ENCODE assay signal across 12 cellular contexts in the genomic region with DNA sequence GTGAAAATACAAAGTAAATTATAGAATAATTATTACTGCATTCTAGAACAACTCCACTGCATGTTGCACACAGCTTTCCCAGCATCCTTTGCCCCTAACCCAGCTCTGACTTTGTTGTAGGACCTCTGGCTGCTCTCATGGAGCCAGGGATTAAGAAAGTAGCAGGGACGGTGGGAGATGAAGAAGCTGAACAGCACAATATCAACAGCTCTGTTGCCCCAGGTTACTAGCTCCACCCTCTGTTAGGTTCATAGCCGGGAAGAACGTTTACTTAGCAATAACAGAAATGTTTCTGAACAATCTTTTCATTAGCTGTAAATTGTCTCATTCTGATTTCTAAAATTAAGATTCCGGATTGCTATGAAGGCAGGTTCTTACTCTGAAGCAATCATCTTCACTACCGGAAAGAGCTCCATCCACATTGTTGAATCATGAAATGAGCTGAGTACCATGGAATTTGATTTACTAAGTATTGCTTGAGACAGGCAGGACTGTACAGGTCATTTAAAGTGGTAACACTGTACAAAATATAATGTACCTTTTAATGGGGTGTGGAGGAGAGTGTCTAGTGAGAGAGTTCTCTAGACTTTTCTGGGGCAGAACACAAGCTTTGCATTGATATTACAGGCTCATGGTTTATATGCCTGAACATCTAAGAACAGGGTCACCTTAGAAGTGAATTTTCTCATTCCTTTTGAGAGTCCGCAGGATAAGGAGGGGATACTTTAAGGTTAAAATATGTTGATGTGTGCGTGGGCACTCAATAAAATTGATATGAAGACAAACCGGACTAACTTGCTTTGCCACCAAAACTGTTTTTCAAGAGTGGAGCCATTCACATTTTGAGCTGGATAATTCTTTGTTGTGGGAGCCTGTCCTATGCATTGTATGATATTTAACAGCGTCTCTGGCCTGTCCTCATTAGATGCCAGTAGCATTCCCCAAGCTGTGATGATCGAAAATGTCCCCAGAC. TPM values are rescaled to one million over a fixed set of nuclear protein-coding genes. Genes with fewer than 3 reads are reported as not detected.
A peak's percentile ranks its signal among the peaks of the same experiment; 100 is the strongest.
DNase-seq lines count a peak whose midpoint lies in the region; ATAC-seq, FAIRE-seq and TF ChIP-seq lines count a peak whose summit lies in the region.
"Had no signal": no experiment of that assay in that cellular context is flagged by ENCODE, and none has a peak within 500 bp of the region (broad histone marks: within the 10 kb centered on the region; RNA-seq: fewer than 3 reads in every experiment).

No MANE protein-coding gene starts in this region.

- no peak overlapping the region for H3K27ac Mint-ChIP-seq in nephron progenitor cell
- no peak overlapping the region for H3K27ac Mint-ChIP-seq in stimulated activated naive B cell treated with anti-CD40 and anti-IgM and Interleukin-4, amounts not matched to agents 10 μg/mL and 1 μg/mL and 100 μg/mL, for 72 hours
- H3K27ac Mint-ChIP-seq: natural killer cell had no signal

- peaks cover 10% of the 10 kb centered on the region for H3K9me3 Mint-ChIP-seq in nephron progenitor cell
- peaks cover 0 to 4% of the 10 kb centered on the region in 2 donors for H3K9me3 Mint-ChIP-seq in stimulated activated naive B cell treated with anti-CD40 and anti-IgM and Interleukin-4, amounts not matched to agents 10 μg/mL and 1 μg/mL and 100 μg/mL, for 72 hours
- H3K9me3 Mint-ChIP-seq: natural killer cell had no signal

- peak overlapping the region; percentile 57 for H2AFZ ChIP-seq in PC-3 (ENCODE audit: low read length)

- H3K9me3 ChIP-seq in PC-3 (ENCODE audit: low read length) = no peaks in the 10 kb centered on the region
- no peaks in the 10 kb centered on the region for H3K9me3 ChIP-seq in esophagus muscularis mucosa

- no peak for TF ChIP-seq POLR2A in H54 (IDR thresholded peaks at IDR 0.05; ENCODE audit: low read depth, low read length)
- TF ChIP-seq POLR2A in esophagus muscularis mucosa (IDR thresholded peaks at IDR 0.05; ENCODE audit: low read depth) = no peak

- H4K20me1 ChIP-seq in PC-3 (ENCODE audit: low read length) = no peaks in the 10 kb centered on the region

- no peak overlapping the region for H3K4me3 Mint-ChIP-seq in nephron progenitor cell
- H3K4me3 Mint-ChIP-seq in stimulated activated naive B cell treated with anti-CD40 and anti-IgM and Interleukin-4, amounts not matched to agents 10 μg/mL and 1 μg/mL and 100 μg/mL, for 72 hours = no peak overlapping the region
- H3K4me3 Mint-ChIP-seq: natural killer cell had no signal

- no peak overlapping the region for H3K9ac ChIP-seq in PC-3 (ENCODE audit: low read length)
- H3K9ac ChIP-seq in rectal smooth muscle tissue (ENCODE audit: low read length) = no peak overlapping the region

- H3K27ac ChIP-seq in PC-3 (ENCODE audit: low read length) = peak overlapping the region; percentile 38
- peak overlapping the region; percentile 53 for H3K27ac ChIP-seq in rectal smooth muscle tissue (ENCODE audit: low read depth, low read length)
- H3K27ac ChIP-seq in esophagus muscularis mucosa (replicated peaks in 1 of 4) = no peak overlapping the region
- H3K27ac ChIP-seq: cardiac muscle cell had no signal

- H3K27me3 ChIP-seq in PC-3 (ENCODE audit: low read length) (no peaks in the 10 kb centered on the region), rectal smooth muscle tissue (ENCODE audit: control insufficient read depth, insufficient read depth, low read length) (no peaks in the 10 kb centered on the region), esophagus muscularis mucosa (no peaks in the 10 kb centered on the region)
- H3K27me3 ChIP-seq: cardiac muscle cell had no signal

- H3K4me1 Mint-ChIP-seq in nephron progenitor cell = no peaks in the 10 kb centered on the region
- H3K4me1 Mint-ChIP-seq in stimulated activated naive B cell treated with anti-CD40 and anti-IgM and Interleukin-4, amounts not matched to agents 10 μg/mL and 1 μg/mL and 100 μg/mL, for 72 hours = peaks cover 0 to 10% of the 10 kb centered on the region in 2 donors
- H3K4me1 Mint-ChIP-seq: natural killer cell had no signal

- no peaks in the 10 kb centered on the region for H3K9me2 ChIP-seq in PC-3 (replicated peaks; ENCODE audit: low read length)

- WGBS in esophagus muscularis mucosa = 60% methylated on average over 10 of the region's 10 CpGs

- no peaks in the 10 kb centered on the region for H3K79me2 ChIP-seq in PC-3 (ENCODE audit: low read length)

- ATAC-seq in PC-3 (peak; percentile 35), GM21529 (IDR thresholded peaks at IDR 0.05; ENCODE audit: unreplicated experiment) (no peak)
- no peak for ATAC-seq in stimulated activated naive B cell treated with anti-CD40 and anti-IgM and Interleukin-4, amounts not matched to agents 10 μg/mL and 1 μg/mL and 100 μg/mL, for 72 hours (replicated peaks)
- ATAC-seq: natural killer cell had no signal

- intact Hi-C loops in PC-3 (cut with micrococcal nuclease) = no loop called here
- intact Hi-C loops in esophagus muscularis mucosa (cut with DNase I) = no loop called here

- H3K4me3 ChIP-seq in PC-3 (ENCODE audit: low read length) = peak overlapping the region; percentile 54
- H3K4me3 ChIP-seq in rectal smooth muscle tissue (ENCODE audit: low read length) = peak overlapping the region; percentile 16
- no peak overlapping the region for H3K4me3 ChIP-seq in esophagus muscularis mucosa
- H3K4me3 ChIP-seq: cardiac muscle cell had no signal

- no peaks in the 10 kb centered on the region for H3F3A ChIP-seq in PC-3 (ENCODE audit: low read length, unreplicated experiment)

- H3K36me3 Mint-ChIP-seq in nephron progenitor cell (ENCODE audit: low read depth) = no peaks in the 10 kb centered on the region
- no peaks in the 10 kb centered on the region for H3K36me3 Mint-ChIP-seq in stimulated activated naive B cell treated with anti-CD40 and anti-IgM and Interleukin-4, amounts not matched to agents 10 μg/mL and 1 μg/mL and 100 μg/mL, for 72 hours
- H3K36me3 Mint-ChIP-seq: natural killer cell had no signal

- DNase-seq in H54 (ENCODE audit: insufficient read length, low spot score) = peak; percentile 15
- peak; percentile 54 for DNase-seq in PC-3
- DNase-seq in fibroblast of peridontal ligament (ENCODE audit: extremely low read depth) = peak; percentile 57
- no peak for DNase-seq in nephron progenitor cell
- no peak for DNase-seq in esophagus muscularis mucosa (ENCODE audit: extremely low spot score)
- no peak for DNase-seq in stimulated activated naive B cell treated with anti-CD40 and anti-IgM and Interleukin-4, amounts not matched to agents 10 μg/mL and 1 μg/mL and 100 μg/mL, for 72 hours
- DNase-seq: activated T-cell treated with anti-CD3 and anti-CD28 coated beads, Interleukin-2, amount 50 U/mL, for 1 hour; head of caudate nucleus; natural killer cell had no signal

- no peaks in the 10 kb centered on the region for H3K36me3 ChIP-seq in PC-3 (ENCODE audit: low read depth, low read length)
- H3K36me3 ChIP-seq in rectal smooth muscle tissue (ENCODE audit: control insufficient read depth, insufficient read depth, low read length) = no peaks in the 10 kb centered on the region
- no peaks in the 10 kb centered on the region for H3K36me3 ChIP-seq in esophagus muscularis mucosa
- H3K36me3 ChIP-seq: cardiac muscle cell had no signal

- no TSS peak for BruUV-seq in PC-3 (replicated peaks; lab: Mats Ljungman, UMichigan)

- H3K4me1 ChIP-seq in PC-3 (ENCODE audit: insufficient read depth, low read length) = peaks cover 10% of the 10 kb centered on the region; the same call in 1 of the 2 replicates
- peaks cover 12% of the 10 kb centered on the region for H3K4me1 ChIP-seq in rectal smooth muscle tissue (ENCODE audit: control insufficient read depth, insufficient read depth, low read length)
- H3K4me1 ChIP-seq in esophagus muscularis mucosa = peaks cover 0 to 7% (median 0%) of the 10 kb centered on the region in 4 donors

- peak; percentile 66 for FAIRE-seq in H54 (lab: Jason Lieb, UNC)

- TF ChIP-seq CTCF in PC-3 (conservative IDR thresholded peaks at IDR 0.05; ENCODE audit: low read depth, low read length) (no peak), nephron progenitor cell (IDR thresholded peaks at IDR 0.05) (no peak), esophagus muscularis mucosa (IDR thresholded peaks at IDR 0.05) (no peak)

- POLR2A ChIA-PET in PC-3 (lab: Charles Lee; ENCODE audit: unreplicated experiment) = interaction anchor here (0.6 kb wide), 1 partner anchor 571 kb away, joined by 5 read pairs; no protein-coding TSS in a partner anchor

- TF ChIP-seq EP300 in esophagus muscularis mucosa (IDR thresholded peaks at IDR 0.05) = no peak

- peaks cover under 1% of the 10 kb centered on the region for H3K27me3 Mint-ChIP-seq in nephron progenitor cell (ENCODE audit: low read depth, poor library complexity)
- H3K27me3 Mint-ChIP-seq in stimulated activated naive B cell treated with anti-CD40 and anti-IgM and Interleukin-4, amounts not matched to agents 10 μg/mL and 1 μg/mL and 100 μg/mL, for 72 hours = peaks cover 14% of the 10 kb centered on the region in 2 donors

- peak overlapping the region; percentile 67 for H3K4me2 ChIP-seq in PC-3 (ENCODE audit: low read length)

- CTCF ChIA-PET in PC-3 (lab: Charles Lee) = interaction anchor here (0.6 to 1.0 kb wide), 2 partner anchors 21 to 155 kb away, joined by 3 read pairs; partner anchors contain the start of gene RAB18

RNA-seq across cellular contexts. Expression of gene RAB18, which starts 20.8 kb away (rescaled TPM):
- total RNA-seq in PC-3 (2014; rRNA removed) (14.9 and 32.0 TPM in 2 replicates), esophagus muscularis mucosa (10 to 100 TPM; 37.1 to 51.7 (median 42.6) TPM)

Comparison
In these comparisons a context has a peak if more than half of its experiments do, and no peak if none do; other contexts are left out.
1. DNase-seq: peak in H54 (single experiment), PC-3 (single experiment) and fibroblast of peridontal ligament (single experiment); none in nephron progenitor cell (single experiment), esophagus muscularis mucosa (single experiment) and stimulated activated naive B cell treated with anti-CD40 and anti-IgM and Interleukin-4, amounts not matched to agents 10 μg/mL and 1 μg/mL and 100 μg/mL, for 72 hours (single experiment).
2. H3K27ac ChIP-seq: peak in PC-3 (single experiment) and rectal smooth muscle tissue (single experiment); none in esophagus muscularis mucosa (0 of 4).
3. H3K4me3 ChIP-seq: peak in PC-3 (single experiment) and rectal smooth muscle tissue (single experiment); none in esophagus muscularis mucosa (0 of 4).